Comparison of ENCODE assay signal across 11 cellular contexts in the genomic region with DNA sequence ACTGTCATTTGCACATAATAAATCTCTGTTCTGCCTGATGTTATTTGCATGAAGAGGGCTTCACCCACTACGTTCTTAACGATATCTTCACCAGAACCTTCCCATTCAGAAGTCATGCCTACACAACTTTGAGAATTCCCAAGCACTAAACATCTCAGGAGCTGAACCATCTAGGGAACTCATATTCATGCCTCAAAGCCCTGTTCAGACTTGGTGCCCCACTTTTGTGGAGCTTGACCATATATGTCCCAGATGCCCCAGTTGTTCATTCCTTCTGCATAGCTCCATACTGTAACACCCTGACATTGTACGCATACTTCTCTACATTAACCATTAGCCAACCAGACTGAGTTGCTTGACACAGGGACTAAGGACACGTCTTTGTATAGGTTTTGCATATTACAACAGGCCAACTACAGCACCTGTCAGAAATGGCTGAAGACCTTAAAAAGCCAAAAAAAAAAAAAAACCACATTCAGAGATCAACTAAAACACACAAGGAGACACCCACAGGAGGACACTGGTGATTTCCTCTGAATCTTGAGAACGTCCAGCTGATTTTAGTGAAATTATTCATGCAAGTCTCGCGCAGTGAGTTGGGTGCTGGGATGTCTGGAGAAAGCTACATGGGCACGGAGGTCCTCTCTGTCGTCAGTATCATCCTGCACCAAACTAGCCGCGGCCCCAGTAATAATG.
A peak's percentile ranks its signal among the peaks of the same experiment; 100 is the strongest.
DNase-seq lines count a peak whose midpoint lies in the region; ATAC-seq and TF ChIP-seq lines count a peak whose summit lies in the region.
"Had no signal": no experiment of that assay in that cellular context is flagged by ENCODE, and none has a peak within 500 bp of the region (broad histone marks: within the 10 kb centered on the region; RNA-seq: fewer than 3 reads in every experiment).

No MANE protein-coding gene starts in this region.

- H3K9me3 Mint-ChIP-seq in CD4-positive, alpha-beta T cell, result no peaks in the 10 kb centered on the region
- no peaks in the 10 kb centered on the region for H3K9me3 Mint-ChIP-seq in activated T-helper 17 cell treated with anti-CD3 and anti-CD28 coated beads, Interleukin-2, amount 50 U/mL, for 72 hours
- H3K9me3 Mint-ChIP-seq in natural killer cell treated with Interleukin-12 subunit alpha and Interleukin-12 subunit beta and Interleukin-15 and Interleukin-18, amount 100 ng/mL, for 72 hours, result no peaks in the 10 kb centered on the region
- H3K9me3 Mint-ChIP-seq: HFFc6 had no signal

- POLR2A ChIA-PET in CD4-positive, alpha-beta T cell (lab: Charles Lee), result interaction anchor here (0.6 to 8.1 kb wide), 9 partner anchors 11 to 780 kb away, joined by 3 to 100 read pairs (median 4); no protein-coding TSS in a partner anchor

- H3K27me3 Mint-ChIP-seq in CD4-positive, alpha-beta T cell, result no peaks in the 10 kb centered on the region
- H3K27me3 Mint-ChIP-seq in activated T-helper 17 cell treated with anti-CD3 and anti-CD28 coated beads, Interleukin-2, amount 50 U/mL, for 72 hours, result no peaks in the 10 kb centered on the region
- no peaks in the 10 kb centered on the region for H3K27me3 Mint-ChIP-seq in natural killer cell treated with Interleukin-12 subunit alpha and Interleukin-12 subunit beta and Interleukin-15 and Interleukin-18, amount 100 ng/mL, for 72 hours

- H3K27ac Mint-ChIP-seq in CD4-positive, alpha-beta T cell, result peak overlapping the region; percentile 94
- peak overlapping the region; percentile 71 for H3K27ac Mint-ChIP-seq in activated T-helper 17 cell treated with anti-CD3 and anti-CD28 coated beads, Interleukin-2, amount 50 U/mL, for 72 hours
- H3K27ac Mint-ChIP-seq in natural killer cell treated with Interleukin-12 subunit alpha and Interleukin-12 subunit beta and Interleukin-15 and Interleukin-18, amount 100 ng/mL, for 72 hours, result peak overlapping the region; percentile 73 to 74
- H3K27ac Mint-ChIP-seq: HFFc6 had no signal

- H3K4me3 Mint-ChIP-seq in CD4-positive, alpha-beta T cell, result peak overlapping the region; percentile 77
- peak overlapping the region; percentile 86 for H3K4me3 Mint-ChIP-seq in activated T-helper 17 cell treated with anti-CD3 and anti-CD28 coated beads, Interleukin-2, amount 50 U/mL, for 72 hours
- H3K4me3 Mint-ChIP-seq in natural killer cell treated with Interleukin-12 subunit alpha and Interleukin-12 subunit beta and Interleukin-15 and Interleukin-18, amount 100 ng/mL, for 72 hours, result peak overlapping the region; percentile 34
- H3K4me3 Mint-ChIP-seq: HFFc6 had no signal

- peaks cover 25% of the 10 kb centered on the region for H3K36me3 Mint-ChIP-seq in CD4-positive, alpha-beta T cell (ENCODE audit: low read depth)
- H3K36me3 Mint-ChIP-seq in activated T-helper 17 cell treated with anti-CD3 and anti-CD28 coated beads, Interleukin-2, amount 50 U/mL, for 72 hours (ENCODE audit: low read depth), result no peaks in the 10 kb centered on the region
- no peaks in the 10 kb centered on the region for H3K36me3 Mint-ChIP-seq in natural killer cell treated with Interleukin-12 subunit alpha and Interleukin-12 subunit beta and Interleukin-15 and Interleukin-18, amount 100 ng/mL, for 72 hours

- CTCF ChIA-PET in CD4-positive, alpha-beta T cell (lab: Charles Lee), result interaction anchor here (0.7 to 3.7 kb wide), 2 partner anchors 13 to 25 kb away, joined by 4 to 19 read pairs; no protein-coding TSS in a partner anchor

- no peak for ATAC-seq in CD4-positive, alpha-beta T cell (ENCODE audit: poor library complexity)
- ATAC-seq in activated T-helper 17 cell treated with anti-CD3 and anti-CD28 coated beads, Interleukin-2, amount 50 U/mL, for 72 hours (replicated peaks), result no peak
- ATAC-seq in natural killer cell treated with Interleukin-12 subunit alpha and Interleukin-12 subunit beta and Interleukin-15 and Interleukin-18, amount 100 ng/mL, for 72 hours, result no peak
- ATAC-seq in HG03432 (IDR thresholded peaks at IDR 0.05; ENCODE audit: unreplicated experiment) (no peak), GM21515 (IDR thresholded peaks at IDR 0.05; ENCODE audit: unreplicated experiment) (no peak)

- TF ChIP-seq CTCF in CD4-positive, alpha-beta T cell (IDR thresholded peaks at IDR 0.05), result no peak
- no peak for TF ChIP-seq CTCF in HL-60 (IDR thresholded peaks at IDR 0.05; ENCODE audit: insufficient read depth, low read length)

- peak overlapping the region; percentile 82 for H3K27ac ChIP-seq in CD4-positive, alpha-beta T cell (ENCODE audit: low read depth, low read length)
- peak overlapping the region; percentile 96 for H3K27ac ChIP-seq in HL-60 (replicated peaks)
- no peak overlapping the region for H3K27ac ChIP-seq in caudate nucleus (ENCODE audit: low read depth, low read length)
- H3K27ac ChIP-seq: foreskin keratinocyte had no signal

- H3K27me3 ChIP-seq in CD4-positive, alpha-beta T cell (ENCODE audit: control insufficient read depth, insufficient read depth, low read length), result no peaks in the 10 kb centered on the region
- no peaks in the 10 kb centered on the region for H3K27me3 ChIP-seq in HL-60 (ENCODE audit: insufficient read depth, poor library complexity, severe bottlenecking)
- H3K27me3 ChIP-seq: foreskin keratinocyte had no signal

- DNase-seq in CD4-positive, alpha-beta T cell, result no peak
- DNase-seq in HL-60 (ENCODE audit: low read depth in 1 of 2, low spot score in 1 of 2) (no peak), caudate nucleus (lab: John Stamatoyannopoulos, UW) (no peak)
- no peak for DNase-seq in natural killer cell treated with Interleukin-12 subunit alpha and Interleukin-12 subunit beta and Interleukin-15 and Interleukin-18, amount 100 ng/mL, for 72 hours (ENCODE audit: low spot score)
- DNase-seq: aorta, HFFc6, NCI-H1436 had no signal

- H3K9me3 ChIP-seq in CD4-positive, alpha-beta T cell (ENCODE audit: control insufficient read depth, low read length), result no peaks in the 10 kb centered on the region

- no peak overlapping the region for H3K4me3 ChIP-seq in HL-60 (replicated peaks; ENCODE audit: insufficient read depth, low read length)

- H3K4me1 Mint-ChIP-seq in CD4-positive, alpha-beta T cell (ENCODE audit: low read depth), result peaks cover 97% of the 10 kb centered on the region
- peaks cover 85% of the 10 kb centered on the region for H3K4me1 Mint-ChIP-seq in activated T-helper 17 cell treated with anti-CD3 and anti-CD28 coated beads, Interleukin-2, amount 50 U/mL, for 72 hours
- peaks cover 66 to 80% of the 10 kb centered on the region in 2 donors for H3K4me1 Mint-ChIP-seq in natural killer cell treated with Interleukin-12 subunit alpha and Interleukin-12 subunit beta and Interleukin-15 and Interleukin-18, amount 100 ng/mL, for 72 hours (ENCODE audit: low read depth in 2 of 2)

- intact Hi-C loops in CD4-positive, alpha-beta T cell (cut with DNase I, micrococcal nuclease), result loop anchor here in 1 of 2 experiments (2.0 to 5.0 kb wide), 3 partner anchors 13 to 380 kb away; partner anchors contain the start of gene FOXP1

Comparison
In these comparisons a context has a peak if more than half of its experiments do, and no peak if none do; other contexts are left out.
1. H3K4me3 Mint-ChIP-seq: peak in every context shown above with its lines; median percentile 86 in activated T-helper 17 cell treated with anti-CD3 and anti-CD28 coated beads, Interleukin-2, amount 50 U/mL, for 72 hours; 77 in CD4-positive, alpha-beta T cell; 34 in natural killer cell treated with Interleukin-12 subunit alpha and Interleukin-12 subunit beta and Interleukin-15 and Interleukin-18, amount 100 ng/mL, for 72 hours.